In the genomic region with DNA sequence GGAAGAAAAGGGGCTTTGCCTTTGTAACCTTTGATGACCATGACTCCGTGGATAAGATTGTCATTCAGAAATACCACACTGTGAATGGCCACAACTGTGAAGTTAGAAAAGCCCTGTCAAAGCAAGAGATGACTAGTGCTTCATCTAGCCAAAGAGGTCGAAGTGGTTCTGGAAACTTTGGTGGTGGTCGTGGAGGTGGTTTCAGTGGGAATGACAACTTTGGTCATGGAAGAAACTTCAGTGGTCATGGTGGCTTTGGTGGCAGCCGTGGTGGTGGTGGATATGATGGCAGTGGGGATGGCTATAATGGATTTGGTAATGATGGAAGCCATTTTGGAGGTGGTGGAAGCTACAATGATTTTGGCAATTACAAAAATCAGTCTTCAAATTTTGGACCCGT, we compare ENCODE assay signal across 8 cellular contexts. TPM values are rescaled to one million over a fixed set of nuclear protein-coding genes. Genes with fewer than 3 reads are reported as not detected.
DNase-seq lines count a peak whose midpoint lies in the region; ATAC-seq and TF ChIP-seq lines count a peak whose summit lies in the region.
"Not testable (repeated sequence)": the region's sequence is repeated elsewhere in the genome, so short reads cannot be mapped to it uniquely, and the experiment has no call there.

No MANE protein-coding gene starts in this region.

- CTCF ChIA-PET in activated B cell treated with CpG ODN at 0.5 μM for 24 hours (lab: Charles Lee); activated CD8-positive, alpha-beta T cell treated with anti-CD3 and anti-CD28 coated beads, Interleukin-2, amount 10 ng/mL, durations not matched to agents 7 days and 5 days (lab: Charles Lee): not testable (repeated sequence)

- H3K27me3 Mint-ChIP-seq in activated B cell treated with CpG ODN at 0.5 μM for 24 hours; activated CD8-positive, alpha-beta T cell treated with anti-CD3 and anti-CD28 coated beads, Interleukin-2, amount 10 ng/mL, durations not matched to agents 7 days and 5 days (ENCODE audit: low read depth); stimulated activated naive CD8-positive, alpha-beta T cell treated with anti-CD3 and anti-CD28 coated beads, Interleukin-15, amount 100 ng/mL, for 72 hours: not testable (repeated sequence)

- H3K36me3 ChIP-seq in esophagus squamous epithelium, result peaks cover 0 to 23% (median 0%) of the 10 kb centered on the region in 3 donors

- intact Hi-C loops in activated B cell treated with CpG ODN at 0.5 μM for 24 hours (cut with micrococcal nuclease); esophagus squamous epithelium (cut with DNase I): not testable (repeated sequence)

- H3K9me3 Mint-ChIP-seq in activated B cell treated with CpG ODN at 0.5 μM for 24 hours; activated CD8-positive, alpha-beta T cell treated with anti-CD3 and anti-CD28 coated beads, Interleukin-2, amount 10 ng/mL, durations not matched to agents 7 days and 5 days (ENCODE audit: insufficient read depth); activated naive CD4-positive, alpha-beta T cell treated with anti-CD3 and anti-CD28 coated beads, Interleukin-2, amount 50 U/mL, for 72 hours; stimulated activated naive CD8-positive, alpha-beta T cell treated with anti-CD3 and anti-CD28 coated beads, Interleukin-15, amount 100 ng/mL, for 72 hours: not testable (repeated sequence)

- TF ChIP-seq CTCF in activated B cell treated with CpG ODN at 0.5 μM for 24 hours (IDR thresholded peaks at IDR 0.05); esophagus squamous epithelium (IDR thresholded peaks at IDR 0.05): not testable (repeated sequence)

- not testable (repeated sequence) for H3K27me3 ChIP-seq in esophagus squamous epithelium

- not testable (repeated sequence) for H3K9me3 ChIP-seq in esophagus squamous epithelium

- not testable (repeated sequence) for DNase-seq in activated B cell treated with CpG ODN at 0.5 μM for 24 hours; activated CD8-positive, alpha-beta T cell treated with anti-CD3 and anti-CD28 coated beads, Interleukin-2, amount 10 ng/mL, durations not matched to agents 7 days and 5 days; esophagus squamous epithelium (lab: John Stamatoyannopoulos, UW)
- DNase-seq in activated T-cell treated with anti-CD3 and anti-CD28 coated beads, Interleukin-2, amount 50 U/mL, for 48 hours, result peak; percentile 86 to 88
- DNase-seq in activated naive CD4-positive, alpha-beta T cell treated with anti-CD3 and anti-CD28 coated beads, Interleukin-2, amount 50 U/mL, for 72 hours (ENCODE audit: low spot score in 2 of 2), result peak; percentile 51 to 82
- peak; percentile 68 for DNase-seq in stimulated activated CD4-positive, alpha-beta T cell treated with anti-CD3 and anti-CD28 coated beads, Interleukin-1b, Interleukin-23, amount 100 ng/mL, for 48 hours
- DNase-seq in stimulated activated CD8-positive, alpha-beta memory T cell treated with anti-CD3 and anti-CD28 coated beads, Interleukin-2, amount 100 ng/mL, for 48 hours (ENCODE audit: low read depth in 2 of 2), result peak; percentile 16 to 55
- DNase-seq in stimulated activated naive CD8-positive, alpha-beta T cell treated with anti-CD3 and anti-CD28 coated beads, Interleukin-15, amount 100 ng/mL, for 72 hours, result peak; percentile 60 to 87

- H3K27ac ChIP-seq in esophagus squamous epithelium, result peak overlapping the region; percentile 7 to 65 (median 46)

- H3K4me1 ChIP-seq in esophagus squamous epithelium, result peaks cover 5 to 52% (median 13%) of the 10 kb centered on the region in 3 donors

- not testable (repeated sequence) for ATAC-seq in activated B cell treated with CpG ODN at 0.5 μM for 24 hours (ENCODE audit: low read depth); activated CD8-positive, alpha-beta T cell treated with anti-CD3 and anti-CD28 coated beads, Interleukin-2, amount 10 ng/mL, durations not matched to agents 7 days and 5 days; activated naive CD4-positive, alpha-beta T cell treated with anti-CD3 and anti-CD28 coated beads, Interleukin-2, amount 50 U/mL, for 72 hours; stimulated activated naive CD8-positive, alpha-beta T cell treated with anti-CD3 and anti-CD28 coated beads, Interleukin-15, amount 100 ng/mL, for 72 hours

- 81 to 85% methylated on average over 5 of the region's 5 CpGs for WGBS in esophagus squamous epithelium, 2 donors

- H3K4me3 Mint-ChIP-seq in activated B cell treated with CpG ODN at 0.5 μM for 24 hours; activated CD8-positive, alpha-beta T cell treated with anti-CD3 and anti-CD28 coated beads, Interleukin-2, amount 10 ng/mL, durations not matched to agents 7 days and 5 days: not testable (repeated sequence)
- H3K4me3 Mint-ChIP-seq in stimulated activated naive CD8-positive, alpha-beta T cell treated with anti-CD3 and anti-CD28 coated beads, Interleukin-15, amount 100 ng/mL, for 72 hours, result peak overlapping the region; percentile 30 to 56

- H3K4me1 Mint-ChIP-seq in activated B cell treated with CpG ODN at 0.5 μM for 24 hours, result peaks cover 29% of the 10 kb centered on the region
- peaks cover 33% of the 10 kb centered on the region for H3K4me1 Mint-ChIP-seq in activated CD8-positive, alpha-beta T cell treated with anti-CD3 and anti-CD28 coated beads, Interleukin-2, amount 10 ng/mL, durations not matched to agents 7 days and 5 days (ENCODE audit: low read depth)
- H3K4me1 Mint-ChIP-seq in stimulated activated naive CD8-positive, alpha-beta T cell treated with anti-CD3 and anti-CD28 coated beads, Interleukin-15, amount 100 ng/mL, for 72 hours, result peaks cover 62% of the 10 kb centered on the region

- not testable (repeated sequence) for H3K4me3 ChIP-seq in esophagus squamous epithelium

- H3K27ac Mint-ChIP-seq in activated B cell treated with CpG ODN at 0.5 μM for 24 hours, result peak overlapping the region; percentile 10
- H3K27ac Mint-ChIP-seq in activated CD8-positive, alpha-beta T cell treated with anti-CD3 and anti-CD28 coated beads, Interleukin-2, amount 10 ng/mL, durations not matched to agents 7 days and 5 days, result peak overlapping the region; percentile 60
- H3K27ac Mint-ChIP-seq in activated naive CD4-positive, alpha-beta T cell treated with anti-CD3 and anti-CD28 coated beads, Interleukin-2, amount 50 U/mL, for 72 hours, result peak overlapping the region; percentile 87 to 95
- H3K27ac Mint-ChIP-seq in stimulated activated naive CD8-positive, alpha-beta T cell treated with anti-CD3 and anti-CD28 coated beads, Interleukin-15, amount 100 ng/mL, for 72 hours, result peak overlapping the region; percentile 74 to 99

- H3K36me3 Mint-ChIP-seq in activated B cell treated with CpG ODN at 0.5 μM for 24 hours (ENCODE audit: low read depth), result peaks cover 24% of the 10 kb centered on the region
- peaks cover 28% of the 10 kb centered on the region for H3K36me3 Mint-ChIP-seq in activated CD8-positive, alpha-beta T cell treated with anti-CD3 and anti-CD28 coated beads, Interleukin-2, amount 10 ng/mL, durations not matched to agents 7 days and 5 days (ENCODE audit: low read depth)
- peaks cover 0 to 16% of the 10 kb centered on the region in 2 donors for H3K36me3 Mint-ChIP-seq in activated naive CD4-positive, alpha-beta T cell treated with anti-CD3 and anti-CD28 coated beads, Interleukin-2, amount 50 U/mL, for 72 hours

- POLR2A ChIA-PET in activated B cell treated with CpG ODN at 0.5 μM for 24 hours (lab: Charles Lee); activated CD8-positive, alpha-beta T cell treated with anti-CD3 and anti-CD28 coated beads, Interleukin-2, amount 10 ng/mL, durations not matched to agents 7 days and 5 days (lab: Charles Lee): not testable (repeated sequence)

- TF ChIP-seq POLR2A in esophagus squamous epithelium (IDR thresholded peaks at IDR 0.05), result not testable (repeated sequence)

RNA-seq across cellular contexts. Expression of gene HYCC2, which starts 8.0 kb away (rescaled TPM):
- total RNA-seq in activated B cell treated with CpG ODN at 0.5 μM for 24 hours (32.0 and 39.6 TPM in 2 replicates), esophagus squamous epithelium (10 to 100 TPM in 2 of 4 donors, 1 to 10 TPM in 2; 9.1 to 20.7 (median 11.2) TPM)
- total RNA-seq in activated CD8-positive, alpha-beta T cell treated with anti-CD3 and anti-CD28 coated beads, Interleukin-2, amount 10 ng/mL, durations not matched to agents 7 days and 5 days, result 10 to 100 TPM; 35.9 to 40.2 TPM
- 10 to 100 TPM; 20.1 to 42.1 TPM for total RNA-seq in activated naive CD4-positive, alpha-beta T cell treated with anti-CD3 and anti-CD28 coated beads, Interleukin-2, amount 50 U/mL, for 72 hours

RNA-seq across cellular contexts. Expression of gene NDUFB3, which starts 8.3 kb away (rescaled TPM):
- total RNA-seq in activated B cell treated with CpG ODN at 0.5 μM for 24 hours (85.4 and 94.2 TPM in 2 replicates), esophagus squamous epithelium (100 to 1,000 TPM in 1 of 4 donors, 10 to 100 TPM in 3; 63.6 to 111 (median 77.3) TPM)
- total RNA-seq in activated CD8-positive, alpha-beta T cell treated with anti-CD3 and anti-CD28 coated beads, Interleukin-2, amount 10 ng/mL, durations not matched to agents 7 days and 5 days, result 100 to 1,000 TPM; 167 to 173 TPM
- 100 to 1,000 TPM; 112 to 128 TPM for total RNA-seq in activated naive CD4-positive, alpha-beta T cell treated with anti-CD3 and anti-CD28 coated beads, Interleukin-2, amount 50 U/mL, for 72 hours

RNA-seq across cellular contexts. Expression of gene CFLAR, which starts 52.4 kb away (rescaled TPM):
- total RNA-seq in activated B cell treated with CpG ODN at 0.5 μM for 24 hours, result 274 and 320 TPM in 2 replicates
- 10 to 100 TPM; 90.4 to 95.0 TPM for total RNA-seq in activated CD8-positive, alpha-beta T cell treated with anti-CD3 and anti-CD28 coated beads, Interleukin-2, amount 10 ng/mL, durations not matched to agents 7 days and 5 days
- total RNA-seq in activated naive CD4-positive, alpha-beta T cell treated with anti-CD3 and anti-CD28 coated beads, Interleukin-2, amount 50 U/mL, for 72 hours, result 100 to 1,000 TPM; 275 to 321 TPM
- total RNA-seq in esophagus squamous epithelium, result 100 to 1,000 TPM in 2 of 4 donors, 10 to 100 TPM in 2; 71.9 to 132 (median 114) TPM

Comparison
In these comparisons a context has a peak if more than half of its experiments do, and no peak if none do; other contexts are left out.
1. H3K27ac Mint-ChIP-seq: peak in every context shown above with its lines; median percentile 91 in activated naive CD4-positive, alpha-beta T cell treated with anti-CD3 and anti-CD28 coated beads, Interleukin-2, amount 50 U/mL, for 72 hours; 86 in stimulated activated naive CD8-positive, alpha-beta T cell treated with anti-CD3 and anti-CD28 coated beads, Interleukin-15, amount 100 ng/mL, for 72 hours; 60 in activated CD8-positive, alpha-beta T cell treated with anti-CD3 and anti-CD28 coated beads, Interleukin-2, amount 10 ng/mL, durations not matched to agents 7 days and 5 days; 10 in activated B cell treated with CpG ODN at 0.5 μM for 24 hours.